In genomic region chr14:75941030-75941429, GRCh38 we compare ENCODE assay signal across 20 cellular contexts. TPM values are rescaled to one million over a fixed set of nuclear protein-coding genes. Genes with fewer than 3 reads are reported as not detected.
A peak's percentile ranks its signal among the peaks of the same experiment; 100 is the strongest.
DNase-seq lines count a peak whose midpoint lies in the region; ATAC-seq and TF ChIP-seq lines count a peak whose summit lies in the region.
"Had no signal": no experiment of that assay in that cellular context is flagged by ENCODE, and none has a peak within 500 bp of the region (broad histone marks: within the 10 kb centered on the region; RNA-seq: fewer than 3 reads in every experiment).

No MANE protein-coding gene starts in this region.

- no peak for TF ChIP-seq EP300 in upper lobe of left lung (IDR thresholded peaks at IDR 0.05)

- CTCF ChIA-PET in mammary epithelial cell (lab: Charles Lee; ENCODE audit: low non-redundant PET), result no interaction called here

- peak; percentile 16 for DNase-seq in NCI-H1694 treated with DMSO at 0.1 percent for 48 hours (lab: John Stamatoyannopoulos, UW)
- DNase-seq in cardiac fibroblast (ENCODE audit: low read depth in 2 of 2), result peak; percentile 11 to 47
- DNase-seq in right atrium auricular region (ENCODE audit: low spot score), result no peak
- no peak for DNase-seq in upper lobe of left lung
- no peak for DNase-seq in mammary epithelial cell
- DNase-seq: activated CD4-positive, alpha-beta T cell treated with anti-CD3 and anti-CD28 coated beads, Interleukin-2, amount 50 U/mL, for 48 hours; activated naive CD4-positive, alpha-beta T cell treated with anti-CD3 and anti-CD28 coated beads for 36 hours; Calu3; GDM1; lower lobe of right lung; MM.1S; NCI-H446 treated with DMSO at 0.1 percent for 48 hours; testis had no signal

- TF ChIP-seq CTCF in cardiac fibroblast (IDR thresholded peaks at IDR 0.05; ENCODE audit: low read depth, low read length), result no peak
- TF ChIP-seq CTCF in right atrium auricular region (IDR thresholded peaks at IDR 0.05), result no peak
- TF ChIP-seq CTCF in upper lobe of left lung (IDR thresholded peaks at IDR 0.05), result no peak
- TF ChIP-seq CTCF in mammary epithelial cell (conservative IDR thresholded peaks at IDR 0.05 in 1 of 2, IDR thresholded peaks at IDR 0.05 in 1 of 2; ENCODE audit: extremely low read depth in 1 of 2, insufficient read depth in 1 of 2, low read depth in 1 of 2, low read length in 2 of 2), result no peak

- dilution Hi-C loops in mammary epithelial cell (cut with HindIII; ENCODE audit: low sequenced_read_pairs), result no loop called here

- in situ Hi-C loops in mammary epithelial cell (cut with MboI; ENCODE audit: low sequenced_read_pairs in 2 of 2), result no loop called here

- intact Hi-C loops in mammary epithelial cell (cut with micrococcal nuclease), result no loop called here

- H3K4me2 ChIP-seq in mammary epithelial cell (ENCODE audit: insufficient read depth, low read depth, low read length), result no peak overlapping the region
- H3K4me2 ChIP-seq: BLaER1 had no signal

- H3K9ac ChIP-seq in skeletal muscle tissue (ENCODE audit: low read depth in 1 of 3, low read length in 3 of 3) (peak overlapping the region; percentile 20 to 41 (median 36)), mammary epithelial cell (ENCODE audit: insufficient read depth, low read length) (no peak overlapping the region)
- H3K9ac ChIP-seq: BLaER1 had no signal

- H3K9me3 ChIP-seq in right atrium auricular region, result no peaks in the 10 kb centered on the region
- H3K9me3 ChIP-seq in skeletal muscle tissue (ENCODE audit: control insufficient read depth in 3 of 3, low read length in 3 of 3), result no peaks in the 10 kb centered on the region
- no peaks in the 10 kb centered on the region for H3K9me3 ChIP-seq in upper lobe of left lung
- H3K9me3 ChIP-seq in mammary epithelial cell (replicated peaks; ENCODE audit: insufficient read depth, low read length), result no peaks in the 10 kb centered on the region
- H3K9me3 ChIP-seq: BLaER1, lower lobe of right lung, testis had no signal

- no TSS peak for BruUV-seq in mammary epithelial cell (replicated peaks; lab: Mats Ljungman, UMichigan)

- H3K4me1 ChIP-seq in right atrium auricular region, result no peaks in the 10 kb centered on the region
- H3K4me1 ChIP-seq in skeletal muscle tissue (ENCODE audit: control insufficient read depth in 3 of 3, insufficient read depth in 3 of 3, low read length in 3 of 3), result peaks cover 2 to 8% (median 7%) of the 10 kb centered on the region in 3 donors
- no peaks in the 10 kb centered on the region for H3K4me1 ChIP-seq in upper lobe of left lung
- H3K4me1 ChIP-seq in mammary epithelial cell (ENCODE audit: insufficient read depth, low read length), result no peaks in the 10 kb centered on the region
- H3K4me1 ChIP-seq: BLaER1, lower lobe of right lung, testis had no signal

- WGBS in upper lobe of left lung, 2 donors, result 83 to 84% methylated on average over 4 of the region's 4 CpGs
- WGBS in mammary epithelial cell (ENCODE audit: low coverage, missing lambda C conversion rate), result 93% methylated on average over 4 of the region's 4 CpGs

- ATAC-seq in upper lobe of left lung (ENCODE audit: low FRiP score in 2 of 2) (no peak), GM19351 (IDR thresholded peaks at IDR 0.05; ENCODE audit: unreplicated experiment) (no peak)
- ATAC-seq: HepG2, lower lobe of right lung had no signal

- no peaks in the 10 kb centered on the region for H4K20me1 ChIP-seq in mammary epithelial cell (ENCODE audit: insufficient read depth, low read length)
- H4K20me1 ChIP-seq: BLaER1 had no signal

- H3K27me3 ChIP-seq in right atrium auricular region, result no peaks in the 10 kb centered on the region
- no peaks in the 10 kb centered on the region for H3K27me3 ChIP-seq in skeletal muscle tissue (ENCODE audit: control insufficient read depth in 3 of 3, insufficient read depth in 3 of 3, low read length in 3 of 3)
- no peaks in the 10 kb centered on the region for H3K27me3 ChIP-seq in upper lobe of left lung
- no peaks in the 10 kb centered on the region for H3K27me3 ChIP-seq in mammary epithelial cell (ENCODE audit: insufficient read depth, low read length)
- H3K27me3 ChIP-seq: BLaER1, testis had no signal

- H3K79me2 ChIP-seq in mammary epithelial cell (ENCODE audit: insufficient read depth, low read length), result no peaks in the 10 kb centered on the region

- no peak overlapping the region for H2AFZ ChIP-seq in mammary epithelial cell (ENCODE audit: low read depth, low read length)

- H3K36me3 ChIP-seq in right atrium auricular region (no peaks in the 10 kb centered on the region), skeletal muscle tissue (ENCODE audit: control insufficient read depth in 3 of 3, insufficient read depth in 3 of 3, low read length in 3 of 3) (no peaks in the 10 kb centered on the region), upper lobe of left lung (no peaks in the 10 kb centered on the region), mammary epithelial cell (ENCODE audit: insufficient read depth, low read length) (no peaks in the 10 kb centered on the region)
- H3K36me3 ChIP-seq: lower lobe of right lung had no signal

- no peak for TF ChIP-seq POLR2A in upper lobe of left lung (IDR thresholded peaks at IDR 0.05)

- no peak overlapping the region for H3K4me3 ChIP-seq in cardiac fibroblast (replicated peaks in 1 of 2; ENCODE audit: low read depth in 2 of 2, low read length in 2 of 2)
- H3K4me3 ChIP-seq in right atrium auricular region, result no peak overlapping the region
- no peak overlapping the region for H3K4me3 ChIP-seq in skeletal muscle tissue (ENCODE audit: low read length in 3 of 3)
- H3K4me3 ChIP-seq in upper lobe of left lung, result no peak overlapping the region
- no peak overlapping the region for H3K4me3 ChIP-seq in mammary epithelial cell (replicated peaks in 1 of 3; ENCODE audit: insufficient read depth in 1 of 3, low read depth in 2 of 3, low read length in 3 of 3)
- H3K4me3 ChIP-seq: BLaER1, lower lobe of right lung, testis had no signal

- H3K27ac ChIP-seq in right atrium auricular region (peak overlapping the region; percentile 53 to 82), skeletal muscle tissue (ENCODE audit: low read depth, low read length) (peak overlapping the region; percentile 67), upper lobe of left lung (no peak overlapping the region), mammary epithelial cell (ENCODE audit: insufficient read depth, low read depth, low read length) (no peak overlapping the region)
- H3K27ac ChIP-seq: BLaER1, epithelial cell of prostate, lower lobe of right lung, RWPE1, testis, VCaP had no signal

RNA-seq across cellular contexts. Expression of gene TGFB3, which starts 40.8 kb away (rescaled TPM):
- total RNA-seq in right atrium auricular region (10 to 100 TPM; 17.5 to 99.1 TPM), skeletal muscle tissue (58.5 TPM), upper lobe of left lung (10 to 100 TPM in 5 of 6 donors, 1 to 10 TPM in 1; 6.5 to 28.6 (median 12.3) TPM), mammary epithelial cell (1 to 10 TPM; 2.0 to 2.5 TPM)
- polyA plus RNA-seq in mammary epithelial cell, result 1.5 TPM
- polyA minus RNA-seq in mammary epithelial cell, result 1.4 TPM

RNA-seq across cellular contexts. Expression of gene IFT43, which starts 44.5 kb away (rescaled TPM):
- total RNA-seq in right atrium auricular region (10 to 100 TPM; 32.6 to 59.0 TPM), skeletal muscle tissue (18.3 TPM), upper lobe of left lung (10 to 100 TPM; 16.0 to 44.4 (median 34.9) TPM), mammary epithelial cell (10 to 100 TPM; 27.3 to 33.1 TPM)
- polyA plus RNA-seq in mammary epithelial cell, result 32.1 TPM
- 29.5 TPM for polyA minus RNA-seq in mammary epithelial cell

Comparison
In these comparisons a context has a peak if more than half of its experiments do, and no peak if none do; other contexts are left out.
1. DNase-seq: peak in NCI-H1694 treated with DMSO at 0.1 percent for 48 hours (single experiment) and cardiac fibroblast (2 of 2); none in right atrium auricular region (single experiment), upper lobe of left lung (0 of 2) and mammary epithelial cell (single experiment).
2. H3K27ac ChIP-seq: peak in right atrium auricular region (2 of 2) and skeletal muscle tissue (single experiment); none in upper lobe of left lung (0 of 4) and mammary epithelial cell (single experiment).